In the genomic region with DNA sequence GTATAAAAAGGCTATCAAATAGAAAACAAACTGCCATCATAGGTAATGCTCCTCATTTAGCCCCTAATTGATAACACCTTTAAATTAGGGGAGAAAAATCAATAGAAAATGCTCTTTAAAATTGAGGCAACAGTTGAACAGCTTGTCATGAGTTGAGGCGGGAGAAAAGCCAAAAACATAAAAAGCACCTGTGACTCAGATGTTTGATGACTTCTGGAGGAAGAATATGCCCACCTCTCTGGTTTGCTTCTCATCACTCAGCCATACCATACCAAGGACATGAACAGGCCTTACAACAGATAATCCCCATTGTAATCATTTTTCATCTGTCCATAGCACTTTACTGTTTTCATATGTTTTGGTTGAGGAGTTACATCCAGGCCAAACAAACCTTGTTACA, we compare ENCODE assay signal across 19 cellular contexts.
"Had no signal": no experiment of that assay in that cellular context is flagged by ENCODE, and none has a peak within 500 bp of the region (broad histone marks: within the 10 kb centered on the region; RNA-seq: fewer than 3 reads in every experiment).

No MANE protein-coding gene starts in this region.

- H3K36me3 ChIP-seq: adrenal gland, breast epithelium, gastrocnemius medialis, pancreas, tibial nerve, WERI-Rb-1 had no signal

- DNase-seq: activated CD4-positive, CD25-positive, alpha-beta regulatory T cell treated with anti-CD3 and anti-CD28 coated beads, Interleukin-2, amount 50 U/mL, for 72 hours; activated naive CD4-positive, alpha-beta T cell; activated T-cell treated with anti-CD3 and anti-CD28 coated beads, Interleukin-2, amount 50 U/mL, for 24 hours; adrenal gland; erythroblast; gastrocnemius medialis; hypothalamus; left cardiac atrium; pancreas; psoas muscle; right cardiac atrium; stimulated activated CD4-positive, alpha-beta T cell treated with anti-CD3 and anti-CD28 coated beads, Interleukin-2, amount 100 ng/mL, for 24 hours; stimulated activated naive CD8-positive, alpha-beta T cell treated with anti-CD3 and anti-CD28 coated beads, Interleukin-15, amount 100 ng/mL, for 72 hours; T-cell; WERI-Rb-1 had no signal

- FAIRE-seq: pancreas had no signal

- H3K27ac ChIP-seq: adrenal gland, breast epithelium, gastrocnemius medialis, pancreas, psoas muscle, skin epidermis, tibial nerve, WERI-Rb-1 had no signal

- H3K4me3 ChIP-seq: adrenal gland, breast epithelium, coronary artery, gastrocnemius medialis, pancreas, psoas muscle, skin epidermis, tibial nerve had no signal

- H3K4me1 ChIP-seq: adrenal gland, breast epithelium, gastrocnemius medialis, pancreas, psoas muscle, tibial nerve had no signal

- H3K27me3 ChIP-seq: adrenal gland, breast epithelium, gastrocnemius medialis, pancreas, tibial nerve had no signal

- H3K9me3 ChIP-seq: adrenal gland, breast epithelium, gastrocnemius medialis, pancreas, psoas muscle had no signal
